13 cellular contexts compared by ENCODE assay signal in the genomic region with DNA sequence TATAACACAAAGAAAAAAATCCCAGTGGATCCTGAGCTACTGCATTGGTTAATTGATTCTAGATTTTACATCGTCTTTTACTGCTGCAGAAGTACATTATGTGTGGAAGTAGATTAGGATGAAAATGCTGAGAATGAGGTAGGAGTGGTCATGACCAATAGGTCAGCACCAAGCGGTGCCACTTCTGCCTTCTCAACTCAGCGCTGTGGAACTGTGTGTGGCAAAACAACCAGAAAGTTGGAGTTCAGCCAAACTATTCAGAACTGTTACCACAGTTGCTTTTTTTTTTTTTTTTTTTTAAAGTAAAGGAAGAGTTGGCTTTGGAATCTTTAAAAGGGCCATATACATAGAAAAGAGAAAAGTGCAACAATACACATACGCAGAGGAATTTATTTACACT. TPM values are rescaled to one million over a fixed set of nuclear protein-coding genes. Genes with fewer than 3 reads are reported as not detected.
DNase-seq lines count a peak whose midpoint lies in the region; ATAC-seq, FAIRE-seq and TF ChIP-seq lines count a peak whose summit lies in the region.
"Had no signal": no experiment of that assay in that cellular context is flagged by ENCODE, and none has a peak within 500 bp of the region (broad histone marks: within the 10 kb centered on the region; RNA-seq: fewer than 3 reads in every experiment).

No MANE protein-coding gene starts in this region.

- POLR2A ChIA-PET in HepG2 (lab: Yijun Ruan, JAX), result interaction anchor here (0.9 kb wide), 1 partner anchor 134 kb away, joined by 5 read pairs; a partner anchor contains a TSS

- in situ Hi-C loops in HepG2 (cut with HindIII; ENCODE audit: extremely low pct_ligation_motif_present, low pct_unique_long_range_greater_than_20kb), result no loop called here

- no peak for TF ChIP-seq CTCF in Calu3 (IDR thresholded peaks at IDR 0.05; ENCODE audit: unreplicated experiment)
- no peak for TF ChIP-seq CTCF in HepG2 (CRISPR knock-in tag; IDR thresholded peaks at IDR 0.05)
- TF ChIP-seq CTCF in GM23338 (conservative IDR thresholded peaks at IDR 0.05; ENCODE audit: low read depth in 2 of 2), result no peak

- no peaks in the 10 kb centered on the region for H3K9me2 ChIP-seq in GM23338 (ENCODE audit: insufficient read depth)

- TF ChIP-seq POLR2A in HepG2 (IDR thresholded peaks at IDR 0.05; ENCODE audit: insufficient read depth in 1 of 2, low read depth in 2 of 2, low read length in 2 of 2), result no peak

- peaks cover 33% of the 10 kb centered on the region for H3K4me1 ChIP-seq in HepG2 (ENCODE audit: insufficient read depth, low read length)
- no peaks in the 10 kb centered on the region for H3K4me1 ChIP-seq in GM23338 (ENCODE audit: insufficient read depth)
- H3K4me1 ChIP-seq: foreskin keratinocyte had no signal

- intact Hi-C loops in Calu3 (cut with micrococcal nuclease; ENCODE audit: unreplicated experiment) (no loop called here), HepG2 (cut with micrococcal nuclease; ENCODE audit: unreplicated experiment) (loop anchor here (5.0 kb wide), 1 partner anchor 95 kb away; no protein-coding TSS in a partner anchor)

- H2AFZ ChIP-seq in HepG2 (ENCODE audit: low read length) (no peak overlapping the region), GM23338 (no peak overlapping the region)

- H3K4me3 ChIP-seq in HepG2 (replicated peaks in 1 of 3; ENCODE audit: insufficient read depth in 1 of 3, low read depth in 2 of 3, low read length in 3 of 3), result no peak overlapping the region
- H3K4me3 ChIP-seq in GM23338, result no peak overlapping the region

- H3K27ac Mint-ChIP-seq in Calu3 (ENCODE audit: unreplicated experiment) (no peak overlapping the region), GM23338 (no peak overlapping the region)
- H3K27ac Mint-ChIP-seq: activated naive CD4-positive, alpha-beta T cell treated with anti-CD3 and anti-CD28 coated beads, Interleukin-2, amount 50 U/mL, for 72 hours had no signal

- H3K4me1 Mint-ChIP-seq in Calu3 (ENCODE audit: low read depth, unreplicated experiment) (peaks cover 35% of the 10 kb centered on the region), GM23338 (peaks cover 12% of the 10 kb centered on the region; the same call in 2 of the 3 replicates)

- no peaks in the 10 kb centered on the region for H3K9me3 ChIP-seq in HepG2 (ENCODE audit: low read length)
- H3K9me3 ChIP-seq: neutrophil had no signal

- no peak overlapping the region for H3K27ac ChIP-seq in HepG2 (ENCODE audit: extremely low read length, insufficient read depth, low read length)
- H3K27ac ChIP-seq in GM23338 (ENCODE audit: low read depth), result no peak overlapping the region
- H3K27ac ChIP-seq: foreskin keratinocyte, neutrophil, VCaP had no signal

- no peak overlapping the region for H3K9ac ChIP-seq in HepG2 (ENCODE audit: insufficient read depth, low read depth, low read length)

- no peaks in the 10 kb centered on the region for H4K20me1 ChIP-seq in HepG2 (ENCODE audit: insufficient read depth, low read length)
- no peaks in the 10 kb centered on the region for H4K20me1 ChIP-seq in GM23338 (replicated peaks; ENCODE audit: insufficient read depth)

- CTCF ChIA-PET in Calu3 (lab: Charles Lee) (interaction anchor here (0.5 to 0.7 kb wide), 3 partner anchors 66 to 636 kb away, joined by 3 to 5 read pairs (median 3); no protein-coding TSS in a partner anchor), HepG2 (lab: Yijun Ruan, JAX; ENCODE audit: low intra/inter-chr PET ratio, low total read pairs) (no interaction called here)

- BruUV-seq in Calu3 (replicated peaks; lab: Mats Ljungman, UMichigan) (no TSS peak), HepG2 (replicated peaks; lab: Mats Ljungman, UMichigan) (no TSS peak)

- no peak overlapping the region for H3K4me2 ChIP-seq in HepG2 (ENCODE audit: low read depth, low read length)
- H3K4me2 ChIP-seq in GM23338, result no peak overlapping the region

- WGBS in HepG2 (ENCODE audit: low lambda C conversion rate), result 45% methylated on average over 4 of the region's 4 CpGs

- DNase-seq in Calu3, result peak; percentile 43
- DNase-seq in NCI-H1105 treated with DMSO at 0.1 percent for 48 hours (lab: John Stamatoyannopoulos, UW), result peak; percentile 27
- peak; percentile 90 for DNase-seq in astrocyte of the hippocampus (ENCODE audit: low read depth, low spot score)
- peak; percentile 45 for DNase-seq in HepG2 (ENCODE audit: low spot score)
- DNase-seq in GM23338 (ENCODE audit: low spot score), result no peak
- no peak for DNase-seq in hippocampal formation (lab: John Stamatoyannopoulos, UW)
- DNase-seq in NCI-H2107 treated with DMSO at 0.1 percent for 48 hours (lab: John Stamatoyannopoulos, UW; ENCODE audit: unreplicated experiment), result no peak
- DNase-seq: DMS153, foreskin keratinocyte had no signal

- ATAC-seq in HepG2 (peak; percentile 60; the same call in 2 of the 3 replicates), GM23338 (no peak), HG03097 (IDR thresholded peaks at IDR 0.05; ENCODE audit: low FRiP score, unreplicated experiment) (no peak)
- ATAC-seq: activated naive CD4-positive, alpha-beta T cell treated with anti-CD3 and anti-CD28 coated beads, Interleukin-2, amount 50 U/mL, for 72 hours; foreskin keratinocyte had no signal

- H3K27me3 Mint-ChIP-seq in Calu3 (ENCODE audit: unreplicated experiment) (no peaks in the 10 kb centered on the region), GM23338 (ENCODE audit: insufficient read depth, low read depth, poor library complexity) (no peaks in the 10 kb centered on the region)

- no peaks in the 10 kb centered on the region for H3K79me2 ChIP-seq in HepG2 (ENCODE audit: insufficient read depth, low read length)
- no peaks in the 10 kb centered on the region for H3K79me2 ChIP-seq in GM23338 (replicated peaks; ENCODE audit: insufficient read depth)

- FAIRE-seq in HepG2 (lab: Jason Lieb, UNC), result peak; percentile 44

- H3K9me3 Mint-ChIP-seq in Calu3 (ENCODE audit: low read depth, unreplicated experiment) (no peaks in the 10 kb centered on the region), GM23338 (no peaks in the 10 kb centered on the region)
- H3K9me3 Mint-ChIP-seq: activated naive CD4-positive, alpha-beta T cell treated with anti-CD3 and anti-CD28 coated beads, Interleukin-2, amount 50 U/mL, for 72 hours had no signal

- H3K36me3 Mint-ChIP-seq in Calu3 (ENCODE audit: insufficient read depth, unreplicated experiment), result no peaks in the 10 kb centered on the region
- no peaks in the 10 kb centered on the region for H3K36me3 Mint-ChIP-seq in GM23338 (ENCODE audit: low read depth)
- H3K36me3 Mint-ChIP-seq: activated naive CD4-positive, alpha-beta T cell treated with anti-CD3 and anti-CD28 coated beads, Interleukin-2, amount 50 U/mL, for 72 hours had no signal

- H3K27me3 ChIP-seq in HepG2 (ENCODE audit: control insufficient read depth in 1 of 2, insufficient read depth in 2 of 2, low read length in 2 of 2) (no peaks in the 10 kb centered on the region), GM23338 (ENCODE audit: insufficient read depth) (no peaks in the 10 kb centered on the region)
- H3K27me3 ChIP-seq: foreskin keratinocyte, neutrophil had no signal

- no peaks in the 10 kb centered on the region for H3F3A ChIP-seq in GM23338 (replicated peaks; ENCODE audit: low read depth)

- no peak for TF ChIP-seq RAD21 in HepG2 (CRISPR knock-in tag; IDR thresholded peaks at IDR 0.05)

- H3K4me3 Mint-ChIP-seq in Calu3 (ENCODE audit: low read depth, unreplicated experiment) (no peak overlapping the region), GM23338 (no peak overlapping the region)

- TF ChIP-seq EP300 in HepG2 (IDR thresholded peaks at IDR 0.05; ENCODE audit: low read depth in 2 of 2, low read length in 2 of 2), result no peak
- TF ChIP-seq EP300 in HepG2 (CRISPR knock-in tag; IDR thresholded peaks at IDR 0.05; ENCODE audit: borderline replicate concordance), result no peak

- H3K36me3 ChIP-seq in HepG2 (replicated peaks in 1 of 2; ENCODE audit: control insufficient read depth in 1 of 2, insufficient read depth in 2 of 2, low read length in 2 of 2), result no peaks in the 10 kb centered on the region
- no peaks in the 10 kb centered on the region for H3K36me3 ChIP-seq in GM23338 (ENCODE audit: insufficient read depth)
- H3K36me3 ChIP-seq: neutrophil had no signal

TF ChIP-seq in HepG2, 621 proteins besides CTCF, POLR2A, EP300 and RAD21 (continues in another document):
- TF ChIP-seq ZNF160 (CRISPR knock-in tag; IDR thresholded peaks at IDR 0.05) (no peak), SCMH1 (CRISPR knock-in tag; IDR thresholded peaks at IDR 0.05; ENCODE audit: borderline replicate concordance) (no peak), LCORL (IDR thresholded peaks at IDR 0.05) (no peak), LCORL (CRISPR knock-in tag; IDR thresholded peaks at IDR 0.05) (no peak)

TF ChIP-seq in GM23338, 12 proteins besides CTCF, POLR2A, EP300 and RAD21 (continues in another document):
- no peak for TF ChIP-seq JUNB (IDR thresholded peaks at IDR 0.05; ENCODE audit: unreplicated experiment)

RNA-seq across cellular contexts. Expression of a gene that starts 24.2 kb away (rescaled TPM):
- 1.4 and 2.0 TPM in 2 replicates for total RNA-seq in Calu3 (2022)
- total RNA-seq in HepG2 (2016; rRNA removed; fragmentation: Illumina TruSeq; extraction: Trizol), result 0.10 and 0.38 TPM in 2 replicates
- not detected in 2 replicates for total RNA-seq in HepG2 (2016; cell fraction: cytosol; rRNA removed; fragmentation: Illumina TruSeq; extraction: Trizol; ENCODE audit: low read depth)
- total RNA-seq in HepG2 (2016; cell fraction: insoluble cytoplasmic fraction; rRNA removed; fragmentation: Illumina TruSeq; extraction: Trizol), result 0.12 and 0.35 TPM in 2 replicates
- total RNA-seq in HepG2 (2016; cell fraction: membrane; rRNA removed; fragmentation: Illumina TruSeq; extraction: Trizol), result 0.03 TPM in 1 of 2 replicates, not detected in the other
- 2.4 and 2.5 TPM in 2 replicates for total RNA-seq in HepG2 (2016; cell fraction: nucleus; rRNA removed; fragmentation: Illumina TruSeq; extraction: Trizol)
- 0.09 and 0.13 TPM in 2 replicates for polyA plus RNA-seq in HepG2 (2011; rRNA removed)
- polyA plus RNA-seq in HepG2 (2011; cell fraction: cytosol; rRNA removed), result 0.01 TPM in 1 of 2 replicates, not detected in the other
- 0.74 and 1.0 TPM in 2 replicates for polyA plus RNA-seq in HepG2 (2011; cell fraction: nucleus; rRNA removed)
- 0.04 TPM in 1 of 2 replicates, not detected in the other for polyA plus RNA-seq in HepG2 (2012)
- polyA plus RNA-seq in HepG2 (2016; cell fraction: cytosol; fragmentation: Illumina TruSeq; extraction: Trizol; ENCODE audit: low read depth), result not detected in 2 replicates
- polyA plus RNA-seq in HepG2 (2016; cell fraction: insoluble cytoplasmic fraction; fragmentation: Illumina TruSeq; extraction: Trizol; ENCODE audit: low read depth), result not detected in 2 replicates
- polyA plus RNA-seq in HepG2 (2016; cell fraction: membrane; fragmentation: Illumina TruSeq; extraction: Trizol; ENCODE audit: low read depth), result not detected in 2 replicates
- polyA plus RNA-seq in HepG2 (2016; cell fraction: nucleus; fragmentation: Illumina TruSeq; extraction: Trizol; ENCODE audit: insufficient read depth, low read depth), result 0.11 TPM in 1 of 2 replicates, not detected in the other
- 1.6 and 1.9 TPM in 2 replicates for polyA minus RNA-seq in HepG2 (2011; rRNA and poly(A)+ RNA removed; ENCODE audit: low replicate concordance)
- 0.09 and 0.10 TPM in 2 replicates for polyA minus RNA-seq in HepG2 (2011; cell fraction: cytosol; rRNA and poly(A)+ RNA removed)
- 17.4 and 20.1 TPM in 2 replicates for polyA minus RNA-seq in HepG2 (2011; cell fraction: nucleus; rRNA and poly(A)+ RNA removed)
- total RNA-seq in GM23338 (2014; rRNA removed; shearing (Covaris generic)), result 0.76 and 1.2 TPM in 2 replicates
- 0.11 and 0.14 TPM in 2 replicates for polyA plus RNA-seq in GM23338 (2016; fragmentation: Nextera tagmentation; extraction: Ambion mirVana)
- polyA plus RNA-seq: foreskin keratinocyte had no signal

Comparison
In these comparisons a context has a peak if more than half of its experiments do, and no peak if none do; other contexts are left out.
1. DNase-seq: peak in Calu3 (single experiment), NCI-H1105 treated with DMSO at 0.1 percent for 48 hours (single experiment), astrocyte of the hippocampus (single experiment) and HepG2 (single experiment); none in GM23338 (single experiment), hippocampal formation (0 of 2) and NCI-H2107 treated with DMSO at 0.1 percent for 48 hours (single experiment).